1 cellular context compared by ENCODE assay signal in genomic region chr7:129436335-129436923, GRCh38.
TF ChIP-seq lines count a peak whose summit lies in the region.

No MANE protein-coding gene starts in this region.

TF ChIP-seq in K562, 482 proteins besides CTCF, POLR2A, EP300 and RAD21 (continued from another document):
- peak in 1 of 2 experiments; percentile 81; a peak in 2 of 4 replicates for TF ChIP-seq ZMIZ1 (IDR thresholded peaks at IDR 0.05; ENCODE audit: low read depth in 2 of 2, low read length in 2 of 2)
- TF ChIP-seq RB1 (IDR thresholded peaks at IDR 0.05; ENCODE audit: low read depth) = peak; percentile 44; the same call in 1 of the 2 replicates
- TF ChIP-seq NFIX (CRISPR knock-in tag; IDR thresholded peaks at IDR 0.05; ENCODE audit: low read depth) = no peak
- TF ChIP-seq ZKSCAN1 (IDR thresholded peaks at IDR 0.05; ENCODE audit: low read depth, low read length) = 0 out of 2 replicates have a peak, but pooled peaks have one; percentile 26
- TF ChIP-seq NFIC (IDR thresholded peaks at IDR 0.05) = peak; percentile 58; the same call in 1 of the 2 replicates
- TF ChIP-seq ZNF24 (IDR thresholded peaks at IDR 0.05) = peak; percentile 82; the same call in 1 of the 2 replicates
- TF ChIP-seq PML (IDR thresholded peaks at IDR 0.05; ENCODE audit: low read length) = 0 out of 2 replicates have a peak, but pooled peaks have one; percentile 6
- TF ChIP-seq CHD7 (IDR thresholded peaks at IDR 0.05; ENCODE audit: low read depth, low read length) = peak; percentile 31
- no peak for TF ChIP-seq CEBPB (tag; IDR thresholded peaks at IDR 0.05)
- TF ChIP-seq NFATC3 (IDR thresholded peaks at IDR 0.05) = no peak
- peak; percentile 62; the same call in 1 of the 2 replicates for TF ChIP-seq ARID1B (IDR thresholded peaks at IDR 0.05)
- TF ChIP-seq SRSF7 (optimal IDR thresholded peaks at IDR 0.05; ENCODE audit: low read depth, low read length) = no peak
- TF ChIP-seq JUN (IDR thresholded peaks at IDR 0.05; ENCODE audit: borderline replicate concordance, low read depth, low read length) = no peak
- peak; percentile 29; the same call in 1 of the 2 replicates for TF ChIP-seq JUN (CRISPR knock-in tag; IDR thresholded peaks at IDR 0.05; ENCODE audit: borderline replicate concordance)
- peak; percentile 84 for TF ChIP-seq SOX6 (IDR thresholded peaks at IDR 0.05)
- no peak for TF ChIP-seq ZNF699 (CRISPR knock-in tag; IDR thresholded peaks at IDR 0.05; ENCODE audit: insufficient replicate concordance)
